1 cellular context compared by ENCODE assay signal in genomic region chr2:83969085-83969484, GRCh38.
TF ChIP-seq lines count a peak whose summit lies in the region.

No MANE protein-coding gene starts in this region.

TF ChIP-seq in H1, 55 proteins besides CTCF, POLR2A, EP300 and RAD21 (continued from another document):
- TF ChIP-seq TAF7 (optimal IDR thresholded peaks at IDR 0.05; ENCODE audit: borderline replicate concordance, low read depth, low read length), result no peak
- TF ChIP-seq BACH1 (IDR thresholded peaks at IDR 0.05; ENCODE audit: low read length), result no peak
- no peak for TF ChIP-seq BCL11A (IDR thresholded peaks at IDR 0.05; ENCODE audit: low read depth in 2 of 2, low read length in 2 of 2)
- TF ChIP-seq EZH2 (IDR thresholded peaks at IDR 0.05; ENCODE audit: low read depth, low read length, severe bottlenecking), result no peak
- no peak for TF ChIP-seq RXRA (IDR thresholded peaks at IDR 0.05; ENCODE audit: insufficient read depth, low read depth, low read length)
- no peak for TF ChIP-seq CHD7 (IDR thresholded peaks at IDR 0.05; ENCODE audit: insufficient replicate concordance, low read length)
